8 cellular contexts compared by ENCODE assay signal in genomic region chr11:64778223-64778472, GRCh38. TPM values are rescaled to one million over a fixed set of nuclear protein-coding genes. Genes with fewer than 3 reads are reported as not detected.
DNase-seq lines count a peak whose midpoint lies in the region; TF ChIP-seq lines count a peak whose summit lies in the region.

No MANE protein-coding gene starts in this region.

- H3K9me3 ChIP-seq in PC-9 (ENCODE audit: insufficient read depth, low read depth): no peaks in the 10 kb centered on the region
- no peaks in the 10 kb centered on the region for H3K9me3 ChIP-seq in skeletal muscle satellite cell (replicated peaks; ENCODE audit: low read length)

- POLR2A ChIA-PET in activated CD4-positive, alpha-beta T cell treated with anti-CD3 and anti-CD28 coated beads, Interleukin-2, amount 10 ng/mL, durations not matched to agents 7 days and 5 days (lab: Charles Lee): interaction anchor here (0.9 kb wide), 1 partner anchor 34 kb away, joined by 4 read pairs; the partner anchor contains the start of gene RASGRP2
- POLR2A ChIA-PET in PC-9 (lab: Charles Lee; ENCODE audit: unreplicated experiment): interaction anchor here (0.5 to 1.4 kb wide), 14 partner anchors 25 to 1112 kb away, joined by 3 to 17 read pairs (median 8); partner anchors contain the start of genes CCDC85B, CFL1, MAP4K2 and NEAT1

- no peak overlapping the region for H2AFZ ChIP-seq in PC-9

- H3K9me2 ChIP-seq in PC-9 (ENCODE audit: insufficient read depth): no peaks in the 10 kb centered on the region

- H3K9ac ChIP-seq in skeletal muscle satellite cell (ENCODE audit: low read depth, low read length): peak overlapping the region; percentile 97

- no peaks in the 10 kb centered on the region for H3K9me3 Mint-ChIP-seq in activated CD4-positive, alpha-beta T cell treated with anti-CD3 and anti-CD28 coated beads, Interleukin-2, amount 10 ng/mL, durations not matched to agents 7 days and 5 days

- peaks cover 60% of the 10 kb centered on the region for H3K4me1 Mint-ChIP-seq in activated CD4-positive, alpha-beta T cell treated with anti-CD3 and anti-CD28 coated beads, Interleukin-2, amount 10 ng/mL, durations not matched to agents 7 days and 5 days

- no peaks in the 10 kb centered on the region for H3K27me3 ChIP-seq in PC-9 (ENCODE audit: insufficient read depth, low read depth)
- H3K27me3 ChIP-seq in skeletal muscle satellite cell (ENCODE audit: control insufficient read depth, insufficient read depth, low read length): no peaks in the 10 kb centered on the region

- CTCF ChIA-PET in activated CD4-positive, alpha-beta T cell treated with anti-CD3 and anti-CD28 coated beads, Interleukin-2, amount 10 ng/mL, durations not matched to agents 7 days and 5 days (lab: Charles Lee): interaction anchor here (0.6 to 1.8 kb wide), 8 partner anchors 10 to 373 kb away, joined by 3 to 7 read pairs (median 3); partner anchors contain the start of gene RASGRP2
- CTCF ChIA-PET in PC-9 (lab: Charles Lee): interaction anchor here (0.6 to 0.9 kb wide), 5 partner anchors 10 to 1612 kb away, joined by 3 to 15 read pairs (median 4); partner anchors contain the start of gene PPP2R5B

- H3K4me3 Mint-ChIP-seq in activated CD4-positive, alpha-beta T cell treated with anti-CD3 and anti-CD28 coated beads, Interleukin-2, amount 10 ng/mL, durations not matched to agents 7 days and 5 days: peak overlapping the region; percentile 81

- no peaks in the 10 kb centered on the region for H3K27me3 Mint-ChIP-seq in activated CD4-positive, alpha-beta T cell treated with anti-CD3 and anti-CD28 coated beads, Interleukin-2, amount 10 ng/mL, durations not matched to agents 7 days and 5 days

- intact Hi-C loops in PC-9 (cut with micrococcal nuclease; ENCODE audit: unreplicated experiment): loop anchor here (1.0 to 10.0 kb wide), 5 partner anchors 33 to 419 kb away; partner anchors contain the start of genes ARL2, MEN1, RPS6KA4 and ZNHIT2

- TF ChIP-seq CTCF in PC-9 (conservative IDR thresholded peaks at IDR 0.05) (no peak), fibroblast of pulmonary artery (IDR thresholded peaks at IDR 0.05; ENCODE audit: low read length, missing control alignments) (no peak)

- H3K27ac ChIP-seq in PC-9: peak overlapping the region; percentile 86

- DNase-seq in activated CD4-positive, alpha-beta T cell treated with anti-CD3 and anti-CD28 coated beads, Interleukin-2, amount 10 ng/mL, durations not matched to agents 7 days and 5 days: no peak
- no peak for DNase-seq in activated CD4-positive, alpha-beta T cell treated with anti-CD3 and anti-CD28 coated beads, Interleukin-2, amount 50 U/mL, for 1 hour
- DNase-seq in PC-9 (no peak), fibroblast of pulmonary artery (ENCODE audit: low read depth) (no peak), NCI-H510A (lab: John Stamatoyannopoulos, UW) (no peak), NCI-H2029 treated with DMSO at 0.1 percent for 48 hours (lab: John Stamatoyannopoulos, UW) (no peak), NCI-H2171 treated with DMSO at 0.1 percent for 48 hours (lab: John Stamatoyannopoulos, UW) (no peak)

- H3K27ac Mint-ChIP-seq in activated CD4-positive, alpha-beta T cell treated with anti-CD3 and anti-CD28 coated beads, Interleukin-2, amount 10 ng/mL, durations not matched to agents 7 days and 5 days: peak overlapping the region; percentile 98

- peaks cover 45% of the 10 kb centered on the region for H3K36me3 Mint-ChIP-seq in activated CD4-positive, alpha-beta T cell treated with anti-CD3 and anti-CD28 coated beads, Interleukin-2, amount 10 ng/mL, durations not matched to agents 7 days and 5 days (ENCODE audit: low read depth)

- H4K20me1 ChIP-seq in PC-9 (ENCODE audit: insufficient read depth): peaks cover 44% of the 10 kb centered on the region

- peaks cover 26% of the 10 kb centered on the region for H3K4me1 ChIP-seq in PC-9 (replicated peaks; ENCODE audit: insufficient read depth)
- H3K4me1 ChIP-seq in skeletal muscle satellite cell (ENCODE audit: control insufficient read depth, insufficient read depth, low read length): peaks cover 15% of the 10 kb centered on the region

- H3K4me3 ChIP-seq in PC-9: peak overlapping the region; percentile 72; the same call in 1 of the 2 replicates
- H3K4me3 ChIP-seq in fibroblast of pulmonary artery (replicated peaks; ENCODE audit: low read depth, low read length): peak overlapping the region; percentile 90
- H3K4me3 ChIP-seq in skeletal muscle satellite cell (ENCODE audit: low read length): peak overlapping the region; percentile 84

- peaks cover 44% of the 10 kb centered on the region for H3K79me2 ChIP-seq in PC-9 (ENCODE audit: low read depth)

- no TSS peak for BruUV-seq in PC-9 (replicated peaks; lab: Mats Ljungman, UMichigan)

- H3F3A ChIP-seq in PC-9 (ENCODE audit: insufficient read depth, low read depth): peaks cover 73% of the 10 kb centered on the region

- H3K36me3 ChIP-seq in PC-9 (ENCODE audit: low read depth): peaks cover 46% of the 10 kb centered on the region
- peaks cover 40% of the 10 kb centered on the region for H3K36me3 ChIP-seq in skeletal muscle satellite cell (ENCODE audit: insufficient read depth, low read length)

- H3K4me2 ChIP-seq in PC-9: peak overlapping the region; percentile 54
- peak overlapping the region; percentile 72 for H3K4me2 ChIP-seq in skeletal muscle satellite cell (ENCODE audit: low read length)

RNA-seq across cellular contexts. Expression of gene SF1, which starts 0.2 kb away (rescaled TPM):
- total RNA-seq in activated CD4-positive, alpha-beta T cell treated with anti-CD3 and anti-CD28 coated beads, Interleukin-2, amount 10 ng/mL, durations not matched to agents 7 days and 5 days: 100 to 1,000 TPM; 435 to 456 TPM
- 253 and 336 TPM in 2 replicates for total RNA-seq in PC-9 (2021)
- total RNA-seq in skeletal muscle satellite cell (2012; rRNA removed): 87.8 and 96.1 TPM in 2 replicates

RNA-seq across cellular contexts. Expression of gene PYGM, which starts 18.4 kb away (rescaled TPM):
- 1 to 10 TPM; 3.9 to 4.3 TPM for total RNA-seq in activated CD4-positive, alpha-beta T cell treated with anti-CD3 and anti-CD28 coated beads, Interleukin-2, amount 10 ng/mL, durations not matched to agents 7 days and 5 days
- total RNA-seq in PC-9 (2021): 1.3 and 1.6 TPM in 2 replicates
- total RNA-seq in skeletal muscle satellite cell (2012; rRNA removed): 0.76 and 0.87 TPM in 2 replicates

RNA-seq across cellular contexts. Expression of gene MAP4K2, which starts 24.9 kb away (rescaled TPM):
- 10 to 100 TPM; 86.6 to 91.2 TPM for total RNA-seq in activated CD4-positive, alpha-beta T cell treated with anti-CD3 and anti-CD28 coated beads, Interleukin-2, amount 10 ng/mL, durations not matched to agents 7 days and 5 days
- 32.6 and 34.3 TPM in 2 replicates for total RNA-seq in PC-9 (2021)
- total RNA-seq in skeletal muscle satellite cell (2012; rRNA removed): 8.5 and 9.9 TPM in 2 replicates

RNA-seq across cellular contexts. Expression of gene MEN1, which starts 32.2 kb away (rescaled TPM):
- 10 to 100 TPM; 35.1 to 38.7 TPM for total RNA-seq in activated CD4-positive, alpha-beta T cell treated with anti-CD3 and anti-CD28 coated beads, Interleukin-2, amount 10 ng/mL, durations not matched to agents 7 days and 5 days
- total RNA-seq in PC-9 (2021): 48.7 and 61.6 TPM in 2 replicates
- total RNA-seq in skeletal muscle satellite cell (2012; rRNA removed): 20.0 and 21.4 TPM in 2 replicates

RNA-seq across cellular contexts. Expression of gene RASGRP2, which starts 34.2 kb away (rescaled TPM):
- total RNA-seq in activated CD4-positive, alpha-beta T cell treated with anti-CD3 and anti-CD28 coated beads, Interleukin-2, amount 10 ng/mL, durations not matched to agents 7 days and 5 days: 100 to 1,000 TPM; 293 to 300 TPM
- 1.0 and 2.1 TPM in 2 replicates for total RNA-seq in PC-9 (2021)
- total RNA-seq in skeletal muscle satellite cell (2012; rRNA removed): 0.25 TPM in 1 of 2 replicates, not detected in the other
